In the genomic region with DNA sequence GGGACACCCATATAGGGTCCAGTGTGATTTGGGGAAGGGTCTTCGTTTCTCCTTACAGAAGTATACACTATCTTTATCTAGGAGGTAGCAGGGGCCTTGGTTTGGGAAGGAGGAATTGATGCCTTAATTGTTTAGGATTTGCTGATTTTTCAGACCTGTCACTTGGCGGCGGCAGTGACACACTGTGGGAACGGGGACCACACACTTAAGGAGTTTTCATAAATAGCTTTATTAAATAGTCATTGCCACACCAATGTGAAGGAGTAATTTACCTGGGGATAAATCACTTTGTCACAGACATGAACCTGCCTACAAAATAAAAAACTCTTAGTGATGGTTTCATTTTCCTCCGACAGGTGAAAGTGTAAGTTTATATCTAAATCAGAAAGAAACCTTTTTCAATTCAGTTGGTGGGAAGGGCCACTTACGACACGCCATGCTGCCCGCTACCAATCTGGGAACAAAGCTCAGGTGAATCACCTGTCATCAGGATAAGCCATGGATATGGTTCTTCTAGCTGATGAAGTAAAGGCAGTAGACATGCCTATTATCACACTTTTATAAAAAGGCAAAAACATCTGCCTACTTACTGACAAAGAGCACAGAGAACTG, we compare ENCODE assay signal across 2 cellular contexts.
TF ChIP-seq lines count a peak whose summit lies in the region.

No MANE protein-coding gene starts in this region.

TF ChIP-seq in GM23338, 12 proteins besides CTCF, POLR2A, EP300 and RAD21 (continues in another document):
- no peak for TF ChIP-seq ZNF331 (CRISPR knock-in tag; IDR thresholded peaks at IDR 0.05; ENCODE audit: low read depth)
- TF ChIP-seq, protein P1, sequence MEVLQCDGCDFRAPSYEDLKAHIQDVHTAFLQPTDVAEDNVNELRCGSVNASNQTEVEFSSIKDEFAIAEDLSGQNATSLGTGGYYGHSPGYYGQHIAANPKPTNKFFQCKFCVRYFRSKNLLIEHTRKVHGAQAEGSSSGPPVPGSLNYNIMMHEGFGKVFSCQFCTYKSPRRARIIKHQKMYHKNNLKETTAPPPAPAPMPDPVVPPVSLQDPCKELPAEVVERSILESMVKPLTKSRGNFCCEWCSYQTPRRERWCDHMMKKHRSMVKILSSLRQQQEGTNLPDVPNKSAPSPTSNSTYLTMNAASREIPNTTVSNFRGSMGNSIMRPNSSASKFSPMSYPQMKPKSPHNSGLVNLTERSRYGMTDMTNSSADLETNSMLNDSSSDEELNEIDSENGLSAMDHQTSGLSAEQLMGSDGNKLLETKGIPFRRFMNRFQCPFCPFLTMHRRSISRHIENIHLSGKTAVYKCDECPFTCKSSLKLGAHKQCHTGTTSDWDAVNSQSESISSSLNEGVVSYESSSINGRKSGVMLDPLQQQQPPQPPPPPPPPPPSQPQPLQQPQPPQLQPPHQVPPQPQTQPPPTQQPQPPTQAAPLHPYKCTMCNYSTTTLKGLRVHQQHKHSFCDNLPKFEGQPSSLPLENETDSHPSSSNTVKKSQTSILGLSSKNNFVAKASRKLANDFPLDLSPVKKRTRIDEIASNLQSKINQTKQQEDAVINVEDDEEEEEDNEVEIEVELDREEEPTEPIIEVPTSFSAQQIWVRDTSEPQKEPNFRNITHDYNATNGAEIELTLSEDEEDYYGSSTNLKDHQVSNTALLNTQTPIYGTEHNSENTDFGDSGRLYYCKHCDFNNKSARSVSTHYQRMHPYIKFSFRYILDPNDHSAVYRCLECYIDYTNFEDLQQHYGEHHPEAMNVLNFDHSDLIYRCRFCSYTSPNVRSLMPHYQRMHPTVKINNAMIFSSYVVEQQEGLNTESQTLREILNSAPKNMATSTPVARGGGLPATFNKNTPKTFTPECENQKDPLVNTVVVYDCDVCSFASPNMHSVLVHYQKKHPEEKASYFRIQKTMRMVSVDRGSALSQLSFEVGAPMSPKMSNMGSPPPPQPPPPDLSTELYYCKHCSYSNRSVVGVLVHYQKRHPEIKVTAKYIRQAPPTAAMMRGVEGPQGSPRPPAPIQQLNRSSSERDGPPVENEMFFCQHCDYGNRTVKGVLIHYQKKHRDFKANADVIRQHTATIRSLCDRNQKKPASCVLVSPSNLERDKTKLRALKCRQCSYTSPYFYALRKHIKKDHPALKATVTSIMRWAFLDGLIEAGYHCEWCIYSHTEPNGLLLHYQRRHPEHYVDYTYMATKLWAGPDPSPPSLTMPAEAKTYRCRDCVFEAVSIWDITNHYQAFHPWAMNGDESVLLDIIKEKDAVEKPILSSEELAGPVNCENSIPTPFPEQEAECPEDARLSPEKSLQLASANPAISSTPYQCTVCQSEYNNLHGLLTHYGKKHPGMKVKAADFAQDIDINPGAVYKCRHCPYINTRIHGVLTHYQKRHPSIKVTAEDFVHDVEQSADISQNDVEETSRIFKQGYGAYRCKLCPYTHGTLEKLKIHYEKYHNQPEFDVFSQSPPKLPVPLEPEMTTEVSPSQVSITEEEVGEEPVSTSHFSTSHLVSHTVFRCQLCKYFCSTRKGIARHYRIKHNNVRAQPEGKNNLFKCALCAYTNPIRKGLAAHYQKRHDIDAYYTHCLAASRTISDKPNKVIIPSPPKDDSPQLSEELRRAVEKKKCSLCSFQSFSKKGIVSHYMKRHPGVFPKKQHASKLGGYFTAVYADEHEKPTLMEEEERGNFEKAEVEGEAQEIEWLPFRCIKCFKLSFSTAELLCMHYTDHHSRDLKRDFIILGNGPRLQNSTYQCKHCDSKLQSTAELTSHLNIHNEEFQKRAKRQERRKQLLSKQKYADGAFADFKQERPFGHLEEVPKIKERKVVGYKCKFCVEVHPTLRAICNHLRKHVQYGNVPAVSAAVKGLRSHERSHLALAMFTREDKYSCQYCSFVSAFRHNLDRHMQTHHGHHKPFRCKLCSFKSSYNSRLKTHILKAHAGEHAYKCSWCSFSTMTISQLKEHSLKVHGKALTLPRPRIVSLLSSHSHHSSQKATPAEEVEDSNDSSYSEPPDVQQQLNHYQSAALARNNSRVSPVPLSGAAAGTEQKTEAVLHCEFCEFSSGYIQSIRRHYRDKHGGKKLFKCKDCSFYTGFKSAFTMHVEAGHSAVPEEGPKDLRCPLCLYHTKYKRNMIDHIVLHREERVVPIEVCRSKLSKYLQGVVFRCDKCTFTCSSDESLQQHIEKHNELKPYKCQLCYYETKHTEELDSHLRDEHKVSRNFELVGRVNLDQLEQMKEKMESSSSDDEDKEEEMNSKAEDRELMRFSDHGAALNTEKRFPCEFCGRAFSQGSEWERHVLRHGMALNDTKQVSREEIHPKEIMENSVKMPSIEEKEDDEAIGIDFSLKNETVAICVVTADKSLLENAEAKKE (CRISPR knock-in tag; IDR thresholded peaks at IDR 0.05): no peak
- TF ChIP-seq STAT1 (IDR thresholded peaks at IDR 0.05; ENCODE audit: unreplicated experiment): no peak
- TF ChIP-seq REST (IDR thresholded peaks at IDR 0.05; ENCODE audit: unreplicated experiment): no peak
- TF ChIP-seq EZH2phosphoT487 (IDR thresholded peaks at IDR 0.05; ENCODE audit: unreplicated experiment): no peak
- no peak for TF ChIP-seq ZNF114 (CRISPR knock-in tag; IDR thresholded peaks at IDR 0.05)
- TF ChIP-seq NANOG (IDR thresholded peaks at IDR 0.05; ENCODE audit: borderline replicate concordance): no peak
- no peak for TF ChIP-seq POLR2AphosphoS5 (IDR thresholded peaks at IDR 0.05; ENCODE audit: low read depth)
- TF ChIP-seq, protein P2, sequence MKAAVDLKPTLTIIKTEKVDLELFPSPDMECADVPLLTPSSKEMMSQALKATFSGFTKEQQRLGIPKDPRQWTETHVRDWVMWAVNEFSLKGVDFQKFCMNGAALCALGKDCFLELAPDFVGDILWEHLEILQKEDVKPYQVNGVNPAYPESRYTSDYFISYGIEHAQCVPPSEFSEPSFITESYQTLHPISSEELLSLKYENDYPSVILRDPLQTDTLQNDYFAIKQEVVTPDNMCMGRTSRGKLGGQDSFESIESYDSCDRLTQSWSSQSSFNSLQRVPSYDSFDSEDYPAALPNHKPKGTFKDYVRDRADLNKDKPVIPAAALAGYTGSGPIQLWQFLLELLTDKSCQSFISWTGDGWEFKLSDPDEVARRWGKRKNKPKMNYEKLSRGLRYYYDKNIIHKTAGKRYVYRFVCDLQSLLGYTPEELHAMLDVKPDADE (IDR thresholded peaks at IDR 0.05): no peak

TF ChIP-seq in GM12878, 131 proteins besides CTCF, POLR2A, EP300 and RAD21:
- TF ChIP-seq USF2 (IDR thresholded peaks at IDR 0.05; ENCODE audit: borderline replicate concordance, low read depth, low read length) (no peak), RFX5 (IDR thresholded peaks at IDR 0.05; ENCODE audit: low read depth, low read length) (no peak), EZH2 (IDR thresholded peaks at IDR 0.05; ENCODE audit: borderline replicate concordance, control insufficient read depth, low read depth, low read length) (no peak), HDAC2 (IDR thresholded peaks at IDR 0.05) (no peak), PBX3 (IDR thresholded peaks at IDR 0.05; ENCODE audit: insufficient replicate concordance, low read depth, low read length) (no peak), CEBPB (IDR thresholded peaks at IDR 0.05; ENCODE audit: borderline replicate concordance in 1 of 2, low read depth in 2 of 2, low read length in 2 of 2) (no peak), YY1 (IDR thresholded peaks at IDR 0.05; ENCODE audit: low read depth, low read length) (no peak), CHD2 (IDR thresholded peaks at IDR 0.05; ENCODE audit: borderline replicate concordance, low read depth, low read length) (no peak), CHD1 (IDR thresholded peaks at IDR 0.05; ENCODE audit: low read depth, low read length) (no peak)
- TF ChIP-seq, protein P3, sequence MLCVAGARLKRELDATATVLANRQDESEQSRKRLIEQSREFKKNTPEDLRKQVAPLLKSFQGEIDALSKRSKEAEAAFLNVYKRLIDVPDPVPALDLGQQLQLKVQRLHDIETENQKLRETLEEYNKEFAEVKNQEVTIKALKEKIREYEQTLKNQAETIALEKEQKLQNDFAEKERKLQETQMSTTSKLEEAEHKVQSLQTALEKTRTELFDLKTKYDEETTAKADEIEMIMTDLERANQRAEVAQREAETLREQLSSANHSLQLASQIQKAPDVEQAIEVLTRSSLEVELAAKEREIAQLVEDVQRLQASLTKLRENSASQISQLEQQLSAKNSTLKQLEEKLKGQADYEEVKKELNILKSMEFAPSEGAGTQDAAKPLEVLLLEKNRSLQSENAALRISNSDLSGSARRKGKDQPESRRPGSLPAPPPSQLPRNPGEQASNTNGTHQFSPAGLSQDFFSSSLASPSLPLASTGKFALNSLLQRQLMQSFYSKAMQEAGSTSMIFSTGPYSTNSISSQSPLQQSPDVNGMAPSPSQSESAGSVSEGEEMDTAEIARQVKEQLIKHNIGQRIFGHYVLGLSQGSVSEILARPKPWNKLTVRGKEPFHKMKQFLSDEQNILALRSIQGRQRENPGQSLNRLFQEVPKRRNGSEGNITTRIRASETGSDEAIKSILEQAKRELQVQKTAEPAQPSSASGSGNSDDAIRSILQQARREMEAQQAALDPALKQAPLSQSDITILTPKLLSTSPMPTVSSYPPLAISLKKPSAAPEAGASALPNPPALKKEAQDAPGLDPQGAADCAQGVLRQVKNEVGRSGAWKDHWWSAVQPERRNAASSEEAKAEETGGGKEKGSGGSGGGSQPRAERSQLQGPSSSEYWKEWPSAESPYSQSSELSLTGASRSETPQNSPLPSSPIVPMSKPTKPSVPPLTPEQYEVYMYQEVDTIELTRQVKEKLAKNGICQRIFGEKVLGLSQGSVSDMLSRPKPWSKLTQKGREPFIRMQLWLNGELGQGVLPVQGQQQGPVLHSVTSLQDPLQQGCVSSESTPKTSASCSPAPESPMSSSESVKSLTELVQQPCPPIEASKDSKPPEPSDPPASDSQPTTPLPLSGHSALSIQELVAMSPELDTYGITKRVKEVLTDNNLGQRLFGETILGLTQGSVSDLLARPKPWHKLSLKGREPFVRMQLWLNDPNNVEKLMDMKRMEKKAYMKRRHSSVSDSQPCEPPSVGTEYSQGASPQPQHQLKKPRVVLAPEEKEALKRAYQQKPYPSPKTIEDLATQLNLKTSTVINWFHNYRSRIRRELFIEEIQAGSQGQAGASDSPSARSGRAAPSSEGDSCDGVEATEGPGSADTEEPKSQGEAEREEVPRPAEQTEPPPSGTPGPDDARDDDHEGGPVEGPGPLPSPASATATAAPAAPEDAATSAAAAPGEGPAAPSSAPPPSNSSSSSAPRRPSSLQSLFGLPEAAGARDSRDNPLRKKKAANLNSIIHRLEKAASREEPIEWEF (IDR thresholded peaks at IDR 0.05; ENCODE audit: insufficient replicate concordance, low read depth, low read length): no peak
TF ChIP-seq in GM12878: peak in this region for 0.
